Comparison of ENCODE assay signal across 12 cellular contexts in genomic region chr5:81006955-81007636, GRCh38. TPM values are rescaled to one million over a fixed set of nuclear protein-coding genes. Genes with fewer than 3 reads are reported as not detected.
DNase-seq lines count a peak whose midpoint lies in the region; ATAC-seq and TF ChIP-seq lines count a peak whose summit lies in the region.
"Had no signal": no experiment of that assay in that cellular context is flagged by ENCODE, and none has a peak within 500 bp of the region (broad histone marks: within the 10 kb centered on the region; RNA-seq: fewer than 3 reads in every experiment).

No MANE protein-coding gene starts in this region.

- DNase-seq in heart right ventricle (no peak), cardiac septum (ENCODE audit: low spot score) (no peak), smooth muscle cell (lab: John Stamatoyannopoulos, UW; ENCODE audit: unreplicated experiment) (no peak), nucleus accumbens (lab: John Stamatoyannopoulos, UW) (no peak), RWPE1 (ENCODE audit: low spot score) (no peak)
- DNase-seq in activated CD8-positive, alpha-beta memory T cell treated with anti-CD3 and anti-CD28 coated beads, Interleukin-2, amount 50 U/mL, for 1 hour (ENCODE audit: extremely low read depth), result peak; percentile 52
- peak; percentile 20 for DNase-seq in effector CD8-positive, alpha-beta T cell (lab: John Stamatoyannopoulos, UW)
- DNase-seq in stimulated activated naive CD8-positive, alpha-beta T cell treated with anti-CD3 and anti-CD28 coated beads, Interleukin-15, amount 100 ng/mL, for 72 hours, result peak; percentile 56 to 71
- DNase-seq: GOT3, NCI-H524, testis had no signal

- no peaks in the 10 kb centered on the region for H3F3A ChIP-seq in smooth muscle cell (ENCODE audit: low read depth)

- no peaks in the 10 kb centered on the region for H3K36me3 ChIP-seq in heart right ventricle
- no peaks in the 10 kb centered on the region for H3K36me3 ChIP-seq in smooth muscle cell (ENCODE audit: low read depth)
- H3K36me3 ChIP-seq: SJSA1 had no signal

- no peaks in the 10 kb centered on the region for H3K27me3 ChIP-seq in heart right ventricle
- no peaks in the 10 kb centered on the region for H3K27me3 ChIP-seq in smooth muscle cell (ENCODE audit: low read depth)
- H3K27me3 ChIP-seq: SJSA1, testis had no signal

- TF ChIP-seq CTCF in heart right ventricle (IDR thresholded peaks at IDR 0.05) (no peak), smooth muscle cell (IDR thresholded peaks at IDR 0.05; ENCODE audit: borderline replicate concordance, insufficient read depth, poor library complexity, severe bottlenecking) (no peak), RWPE1 (conservative IDR thresholded peaks at IDR 0.05; ENCODE audit: low read depth) (no peak)

- ATAC-seq in heart right ventricle, result no peak
- ATAC-seq in stimulated activated naive CD8-positive, alpha-beta T cell treated with anti-CD3 and anti-CD28 coated beads, Interleukin-15, amount 100 ng/mL, for 72 hours, result peak; percentile 87

- no peak overlapping the region for H3K4me2 ChIP-seq in smooth muscle cell

- no peak overlapping the region for H3K4me3 ChIP-seq in heart right ventricle
- H3K4me3 ChIP-seq in smooth muscle cell, result no peak overlapping the region
- H3K4me3 ChIP-seq: SJSA1, testis had no signal

- H3K79me2 ChIP-seq in smooth muscle cell (ENCODE audit: low read depth), result peaks cover 49% of the 10 kb centered on the region

- CTCF ChIA-PET in RWPE1 (lab: Yijun Ruan, JAX), result interaction anchor here (0.6 to 1.0 kb wide), 3 partner anchors 14 to 46 kb away, joined by 3 read pairs; no protein-coding TSS in a partner anchor

- no peaks in the 10 kb centered on the region for H3K9me3 Mint-ChIP-seq in stimulated activated naive CD8-positive, alpha-beta T cell treated with anti-CD3 and anti-CD28 coated beads, Interleukin-15, amount 100 ng/mL, for 72 hours

- H2AFZ ChIP-seq in smooth muscle cell (ENCODE audit: low read depth), result no peak overlapping the region

- no peaks in the 10 kb centered on the region for H3K9me3 ChIP-seq in heart right ventricle
- H3K9me3 ChIP-seq in smooth muscle cell (replicated peaks; ENCODE audit: low read depth), result no peaks in the 10 kb centered on the region
- H3K9me3 ChIP-seq: SJSA1, testis had no signal

- peak overlapping the region in 8 of 10 donors; percentile 23 to 80 (median 66) for H3K27ac ChIP-seq in heart right ventricle
- H3K27ac ChIP-seq in smooth muscle cell (ENCODE audit: low read depth), result no peak overlapping the region
- H3K27ac ChIP-seq in RWPE1, result no peak overlapping the region
- H3K27ac ChIP-seq: SJSA1, testis had no signal

- peaks cover 0 to 44% (median 16%) of the 10 kb centered on the region in 9 donors for H3K4me1 ChIP-seq in heart right ventricle
- no peaks in the 10 kb centered on the region for H3K4me1 ChIP-seq in smooth muscle cell (ENCODE audit: low read depth)
- H3K4me1 ChIP-seq: testis had no signal

- H3K27me3 Mint-ChIP-seq in stimulated activated naive CD8-positive, alpha-beta T cell treated with anti-CD3 and anti-CD28 coated beads, Interleukin-15, amount 100 ng/mL, for 72 hours, result no peaks in the 10 kb centered on the region

- intact Hi-C loops in heart right ventricle (cut with DNase I), result loop anchor here in 2 of 10 donors (5.0 kb wide), 2 partner anchors 45 to 60 kb away; partner anchors contain the start of gene RASGRF2 (in 1 of the 2)
- intact Hi-C loops in cardiac septum (cut with DNase I), result no loop called here

- peak overlapping the region; percentile 72 to 83 for H3K4me3 Mint-ChIP-seq in stimulated activated naive CD8-positive, alpha-beta T cell treated with anti-CD3 and anti-CD28 coated beads, Interleukin-15, amount 100 ng/mL, for 72 hours

- peak overlapping the region; percentile 91 to 96 for H3K27ac Mint-ChIP-seq in stimulated activated naive CD8-positive, alpha-beta T cell treated with anti-CD3 and anti-CD28 coated beads, Interleukin-15, amount 100 ng/mL, for 72 hours

- H4K20me1 ChIP-seq in smooth muscle cell (ENCODE audit: low read depth), result peaks cover 10% of the 10 kb centered on the region

- H3K4me1 Mint-ChIP-seq in stimulated activated naive CD8-positive, alpha-beta T cell treated with anti-CD3 and anti-CD28 coated beads, Interleukin-15, amount 100 ng/mL, for 72 hours, result peaks cover 79% of the 10 kb centered on the region

- POLR2A ChIA-PET in RWPE1 (lab: Yijun Ruan, JAX; ENCODE audit: low non-redundant PET), result no interaction called here

- H3K9ac ChIP-seq in smooth muscle cell (ENCODE audit: low read depth), result no peak overlapping the region

- 78 to 81% methylated on average over 7 of the region's 7 CpGs for WGBS in heart right ventricle, 2 donors
- WGBS in smooth muscle cell (ENCODE audit: low lambda C conversion rate), result 96% methylated on average over 7 of the region's 7 CpGs

RNA-seq across cellular contexts. Expression of gene RASGRF2, which starts 46.9 kb away (rescaled TPM):
- total RNA-seq in heart right ventricle, result 10 to 100 TPM in 2 of 10 donors, 1 to 10 TPM in 8; 4.2 to 13.4 (median 6.8) TPM
- 1 to 10 TPM; 2.9 to 8.6 TPM for polyA plus RNA-seq in heart right ventricle
- 8.2 TPM for total RNA-seq in cardiac septum
- 24.7 and 33.8 TPM in 2 replicates for total RNA-seq in smooth muscle cell
- polyA plus RNA-seq in smooth muscle cell, result 11.1 and 16.7 TPM in 2 replicates

Comparison
In these comparisons a context has a peak if more than half of its experiments do, and no peak if none do; other contexts are left out.
1. DNase-seq: peak in activated CD8-positive, alpha-beta memory T cell treated with anti-CD3 and anti-CD28 coated beads, Interleukin-2, amount 50 U/mL, for 1 hour (single experiment), effector CD8-positive, alpha-beta T cell (single experiment) and stimulated activated naive CD8-positive, alpha-beta T cell treated with anti-CD3 and anti-CD28 coated beads, Interleukin-15, amount 100 ng/mL, for 72 hours (2 of 2); none in heart right ventricle (0 of 2), cardiac septum (single experiment), smooth muscle cell (single experiment), nucleus accumbens (0 of 56) and RWPE1 (single experiment).
2. H3K27ac ChIP-seq: peak in heart right ventricle (8 of 10); none in smooth muscle cell (single experiment) and RWPE1 (single experiment).